Comparison of ENCODE assay signal across 8 cellular contexts in genomic region chr12:26939953-26940352, GRCh38.
DNase-seq lines count a peak whose midpoint lies in the region; ATAC-seq and TF ChIP-seq lines count a peak whose summit lies in the region.

No MANE protein-coding gene starts in this region.

- H3K4me3 ChIP-seq in DND-41 (ENCODE audit: low read depth in 1 of 2, low read length in 2 of 2) = peak overlapping the region; percentile 90 to 95; a peak in 3 of 4 replicates
- peak overlapping the region; percentile 86 for H3K4me3 ChIP-seq in NB4 (ENCODE audit: low read depth, low read length)
- peak overlapping the region; percentile 96 for H3K4me3 ChIP-seq in coronary artery
- H3K4me3 ChIP-seq in parathyroid adenoma (ENCODE audit: low read depth, low read length) = peak overlapping the region; percentile 98

- no peak for DNase-seq in DND-41
- peak; percentile 51 for DNase-seq in NB4 (ENCODE audit: low read depth)
- DNase-seq in coronary artery (ENCODE audit: low spot score) = no peak
- DNase-seq in NCI-H2227 treated with DMSO at 0.1 percent for 48 hours (lab: John Stamatoyannopoulos, UW) = no peak
- DNase-seq in stimulated activated CD4-positive, alpha-beta T cell treated with anti-CD3 and anti-CD28 coated beads, Interleukin-4, amount 100 ng/mL, for 24 hours = no peak

- H3K9ac ChIP-seq in DND-41 (ENCODE audit: low read depth, low read length) (peak overlapping the region; percentile 90), parathyroid adenoma (no peak overlapping the region)

- ATAC-seq in DND-41 (ENCODE audit: insufficient read depth, low read depth) = no peak
- ATAC-seq in activated CD4-positive, CD25-positive, alpha-beta regulatory T cell treated with anti-CD3 and anti-CD28 coated beads, Interleukin-2, amount 50 U/mL, for 24 hours = no peak
- ATAC-seq in GM18502 (IDR thresholded peaks at IDR 0.05; ENCODE audit: poor library complexity, unreplicated experiment) = no peak

- H3K4me1 ChIP-seq in DND-41 (ENCODE audit: insufficient read depth, low read length) = peaks cover 72% of the 10 kb centered on the region
- peaks cover 7% of the 10 kb centered on the region for H3K4me1 ChIP-seq in parathyroid adenoma

- TF ChIP-seq POLR2A in NB4 (IDR thresholded peaks at IDR 0.05; ENCODE audit: extremely low read depth, insufficient read length) = no peak

- TF ChIP-seq CTCF in DND-41 (IDR thresholded peaks at IDR 0.05; ENCODE audit: borderline replicate concordance, extremely low read depth, low read length, poor library complexity, severe bottlenecking) = no peak
- TF ChIP-seq CTCF in NB4 (IDR thresholded peaks at IDR 0.05; ENCODE audit: low read depth, low read length) = no peak
- no peak for TF ChIP-seq CTCF in coronary artery (IDR thresholded peaks at IDR 0.05)
- TF ChIP-seq CTCF in parathyroid adenoma (IDR thresholded peaks at IDR 0.05) = no peak

- H2AFZ ChIP-seq in DND-41 (ENCODE audit: low read depth, low read length) = no peak overlapping the region
- H2AFZ ChIP-seq in parathyroid adenoma = no peak overlapping the region

- H3K36me3 ChIP-seq in DND-41 (ENCODE audit: insufficient read depth, low read length) (peaks cover 4% of the 10 kb centered on the region), parathyroid adenoma (ENCODE audit: control insufficient read depth, insufficient read depth, low read length) (no peaks in the 10 kb centered on the region)

- H3K4me2 ChIP-seq in DND-41 (ENCODE audit: insufficient read depth, low read length) (peak overlapping the region; percentile 84), parathyroid adenoma (ENCODE audit: low read length) (peak overlapping the region; percentile 33)

- H3K9me3 ChIP-seq in DND-41 (ENCODE audit: insufficient read depth, low read length, severe bottlenecking) = peaks cover 2% of the 10 kb centered on the region
- H3K9me3 ChIP-seq in parathyroid adenoma (ENCODE audit: control insufficient read depth, low read length) = no peaks in the 10 kb centered on the region

- H3K27ac ChIP-seq in DND-41 (ENCODE audit: low read length) (peak overlapping the region; percentile 78), coronary artery (peak overlapping the region in 1 of 2 donors; percentile 98), parathyroid adenoma (no peak overlapping the region)

- H4K20me1 ChIP-seq in DND-41 (ENCODE audit: insufficient read depth, low read length) = peaks cover 19% of the 10 kb centered on the region

- H3K27me3 ChIP-seq in DND-41 (ENCODE audit: insufficient read depth, low read length, poor library complexity) (no peaks in the 10 kb centered on the region), parathyroid adenoma (ENCODE audit: control insufficient read depth, insufficient read depth, low read length) (no peaks in the 10 kb centered on the region)

- peaks cover 97% of the 10 kb centered on the region for H3K79me2 ChIP-seq in DND-41 (ENCODE audit: insufficient read depth, low read length)
- peaks cover 39% of the 10 kb centered on the region for H3K79me2 ChIP-seq in parathyroid adenoma
